ENCODE assay signal across 8 cellular contexts in genomic region chr15:40893733-40894688, GRCh38. TPM values are rescaled to one million over a fixed set of nuclear protein-coding genes. Genes with fewer than 3 reads are reported as not detected.
DNase-seq lines count a peak whose midpoint lies in the region; ATAC-seq and TF ChIP-seq lines count a peak whose summit lies in the region.

Gene VPS18 (plus strand): TSS chr15:40894450. CDS start chr15:40894769, 319 bp downstream.

- H3K4me1 ChIP-seq in vagina = peaks cover 25% of the 10 kb centered on the region

- ATAC-seq in GM18499 (IDR thresholded peaks at IDR 0.05; ENCODE audit: insufficient read depth, unreplicated experiment) (peak; percentile 59), HG02943 (IDR thresholded peaks at IDR 0.05; ENCODE audit: low read depth, unreplicated experiment) (peak; percentile 76), left ventricle myocardium superior (peak; percentile 98)

- peak; percentile 11 to 76 for TF ChIP-seq POLR2A in vagina (IDR thresholded peaks at IDR 0.05)

- TF ChIP-seq CTCF in vagina (IDR thresholded peaks at IDR 0.05) = peak; percentile 95 to 98 (median 96)

- peaks cover 0 to 13% of the 10 kb centered on the region in 2 donors for H3K36me3 ChIP-seq in vagina

- H3K27me3 ChIP-seq in vagina = no peaks in the 10 kb centered on the region

- H3K27ac ChIP-seq in angular gyrus (ENCODE audit: low read depth, low read length) = peak within 1 kb of the TSS; percentile 92
- peak within 1 kb of the TSS; percentile 91 for H3K27ac ChIP-seq in vagina

- peak; percentile 89 to 90 for DNase-seq in NCI-H187 (lab: John Stamatoyannopoulos, UW)
- peak; percentile 96 to 100 (median 98) for DNase-seq in T-helper 2 cell
- DNase-seq in left ventricle myocardium superior = peak; percentile 99
- DNase-seq in putamen (ENCODE audit: low spot score) = peak; percentile 98
- DNase-seq in vagina (ENCODE audit: extremely low spot score in 2 of 2) = peak; percentile 98

- peak within 1 kb of the TSS; percentile 72 to 89 for H3K4me3 ChIP-seq in vagina

- intact Hi-C loops in left ventricle myocardium superior (cut with micrococcal nuclease) (no loop called here), vagina (cut with DNase I) (loop anchor here (5.0 kb wide), 1 partner anchor 37 kb away; no protein-coding TSS in a partner anchor)

- no peaks in the 10 kb centered on the region for H3K9me3 ChIP-seq in vagina

RNA-seq across cellular contexts. Expression of gene VPS18, which starts in this region (rescaled TPM):
- total RNA-seq in left ventricle myocardium superior (22.7 TPM), vagina (21.4 TPM)

Comparison
In these comparisons a context has a peak if more than half of its experiments do, and no peak if none do; other contexts are left out.
1. Peak in every context shown above with its lines: DNase-seq, ATAC-seq, H3K4me3 ChIP-seq and H3K27ac ChIP-seq.